14 cellular contexts compared by ENCODE assay signal in the genomic region with DNA sequence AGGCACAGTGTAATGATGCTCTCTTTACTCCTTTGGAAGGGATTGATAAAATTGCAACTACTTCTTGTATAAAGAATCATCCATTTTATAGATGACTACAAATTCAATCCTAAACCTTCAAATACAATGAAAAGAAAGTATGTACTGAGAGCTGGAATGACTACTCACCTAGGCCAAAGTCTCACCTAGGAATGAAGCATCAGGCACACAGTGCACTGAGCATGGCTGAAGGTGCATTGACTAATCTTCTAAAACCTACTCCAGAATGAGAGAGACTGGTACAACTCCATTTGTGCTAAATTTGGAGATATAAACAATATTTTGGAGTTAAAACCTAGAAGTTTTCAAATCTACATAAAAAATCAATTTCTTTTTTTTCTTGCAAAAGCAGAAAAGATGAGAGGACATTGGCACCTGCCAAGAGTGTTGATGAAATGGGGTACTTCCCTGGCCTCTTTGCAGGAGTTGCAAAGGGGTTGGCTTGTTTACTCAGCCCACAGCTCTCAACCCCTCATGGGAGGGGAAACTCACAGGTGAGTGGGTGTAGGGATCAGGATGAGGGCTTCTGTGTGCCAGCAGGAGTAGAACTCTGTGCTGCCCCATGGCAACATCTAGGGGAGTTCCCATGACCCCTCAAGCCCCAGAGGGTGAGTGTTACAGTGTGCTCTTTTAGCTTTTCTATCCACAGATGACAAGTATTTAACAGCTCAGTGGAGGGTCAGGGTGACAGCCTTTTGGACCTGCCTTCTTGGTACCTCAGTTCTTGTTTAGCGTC. TPM values are rescaled to one million over a fixed set of nuclear protein-coding genes. Genes with fewer than 3 reads are reported as not detected.
DNase-seq lines count a peak whose midpoint lies in the region; ATAC-seq, FAIRE-seq and TF ChIP-seq lines count a peak whose summit lies in the region.
"Had no signal": no experiment of that assay in that cellular context is flagged by ENCODE, and none has a peak within 500 bp of the region (broad histone marks: within the 10 kb centered on the region; RNA-seq: fewer than 3 reads in every experiment).

No MANE protein-coding gene starts in this region.

- POLR2A ChIA-PET in HEK293T (lab: Yijun Ruan, JAX) = interaction anchor here (0.8 kb wide), 1 partner anchor 54 kb away, joined by 3 read pairs; no protein-coding TSS in a partner anchor

- H3K36me3 Mint-ChIP-seq in T-helper 17 cell (ENCODE audit: low read depth) = no peaks in the 10 kb centered on the region

- peak overlapping the region; percentile 96 for H3K27ac Mint-ChIP-seq in T-helper 17 cell

- H3K4me3 Mint-ChIP-seq in T-helper 17 cell = peak overlapping the region; percentile 75

- no peak for FAIRE-seq in H54 (lab: Jason Lieb, UNC)
- no peak for FAIRE-seq in HTR-8/SVneo (lab: Jason Lieb, UNC)
- FAIRE-seq: small intestine had no signal

- peak; percentile 18 for DNase-seq in stimulated activated CD4-positive, alpha-beta T cell treated with anti-CD3 and anti-CD28 coated beads, Interleukin-12 subunit alpha, Interleukin-12 subunit beta, amount 100 ng/mL, for 4 hours
- no peak for DNase-seq in stimulated activated CD4-positive, alpha-beta T cell treated with anti-CD3 and anti-CD28 coated beads, Interleukin-4, amount 100 ng/mL, for 4 hours
- DNase-seq in T-helper 17 cell (no peak), HEK293T (ENCODE audit: extremely low spot score) (no peak), H54 (ENCODE audit: insufficient read length, low spot score) (no peak), HTR-8/SVneo (ENCODE audit: insufficient read length, low spot score) (no peak)
- DNase-seq in effector CD8-positive, alpha-beta T cell (lab: John Stamatoyannopoulos, UW) = peak; percentile 5
- DNase-seq in NK-92 treated with Interleukin-12 subunit alpha and Interleukin-12 subunit beta, amount 100 ng/mL, for 24 hours (lab: John Stamatoyannopoulos, UW) = no peak
- DNase-seq: hypothalamus, left ventricle myocardium superior, NCI-H2171, PC-9 had no signal

- peaks cover 32% of the 10 kb centered on the region for H3K4me1 Mint-ChIP-seq in T-helper 17 cell

- TF ChIP-seq POLR2A in H54 (IDR thresholded peaks at IDR 0.05; ENCODE audit: low read depth, low read length) = no peak

- ATAC-seq in T-helper 17 cell = peak; percentile 70
- ATAC-seq: left ventricle myocardium superior had no signal

- no peaks in the 10 kb centered on the region for H3K27me3 Mint-ChIP-seq in T-helper 17 cell

- CTCF ChIA-PET in HEK293T (lab: Yijun Ruan, JAX) = no interaction called here

- H3K9me3 ChIP-seq in T-helper 17 cell (ENCODE audit: control insufficient read depth, low read length, poor library complexity, severe bottlenecking) = peaks cover under 1% of the 10 kb centered on the region

TF ChIP-seq in HEK293T, 16 proteins besides CTCF, POLR2A, EP300 and RAD21:
- TF ChIP-seq ELF4 (IDR thresholded peaks at IDR 0.05) = no peak
- no peak for TF ChIP-seq HDGF (IDR thresholded peaks at IDR 0.05; ENCODE audit: borderline replicate concordance)
- no peak for TF ChIP-seq SP1 (IDR thresholded peaks at IDR 0.05)
- TF ChIP-seq CTBP1 (IDR thresholded peaks at IDR 0.05; ENCODE audit: borderline replicate concordance) = no peak
- no peak for TF ChIP-seq ZNF384 (IDR thresholded peaks at IDR 0.05)
- TF ChIP-seq ARNT (IDR thresholded peaks at IDR 0.05) = no peak
- no peak for TF ChIP-seq FOXM1 (IDR thresholded peaks at IDR 0.05; ENCODE audit: borderline replicate concordance)
- TF ChIP-seq TARDBP (IDR thresholded peaks at IDR 0.05) = no peak
- TF ChIP-seq FOXA1 (IDR thresholded peaks at IDR 0.05) = no peak
- no peak for TF ChIP-seq L3MBTL2 (conservative IDR thresholded peaks at IDR 0.05)
- TF ChIP-seq FOXK2 (IDR thresholded peaks at IDR 0.05) = no peak

RNA-seq across cellular contexts. Expression of gene CLECL1, which starts 31.3 kb away (rescaled TPM):
- total RNA-seq in T-helper 17 cell = 1 to 10 TPM; 1.5 TPM
- total RNA-seq: esophagus mucosa, left ventricle myocardium superior, PC-9 had no signal

RNA-seq across cellular contexts. Expression of gene CLEC2D, which starts 32.1 kb away (rescaled TPM):
- total RNA-seq in T-helper 17 cell = 100 to 1,000 TPM; 151 to 173 TPM

RNA-seq across cellular contexts. Expression of gene CD69, which starts 59.1 kb away (rescaled TPM):
- 1,000 to 10,000 TPM; 1,001 to 1,104 TPM for total RNA-seq in T-helper 17 cell
- total RNA-seq: PC-9 had no signal

Comparison
In these comparisons a context has a peak if more than half of its experiments do, and no peak if none do; other contexts are left out.
1. DNase-seq: peak in stimulated activated CD4-positive, alpha-beta T cell treated with anti-CD3 and anti-CD28 coated beads, Interleukin-12 subunit alpha, Interleukin-12 subunit beta, amount 100 ng/mL, for 4 hours (single experiment) and effector CD8-positive, alpha-beta T cell (single experiment); none in stimulated activated CD4-positive, alpha-beta T cell treated with anti-CD3 and anti-CD28 coated beads, Interleukin-4, amount 100 ng/mL, for 4 hours (0 of 2), T-helper 17 cell (0 of 3), HEK293T (single experiment), NK-92 treated with Interleukin-12 subunit alpha and Interleukin-12 subunit beta, amount 100 ng/mL, for 24 hours (single experiment), H54 (single experiment) and HTR-8/SVneo (single experiment).